9 cellular contexts compared by ENCODE assay signal in the genomic region with DNA sequence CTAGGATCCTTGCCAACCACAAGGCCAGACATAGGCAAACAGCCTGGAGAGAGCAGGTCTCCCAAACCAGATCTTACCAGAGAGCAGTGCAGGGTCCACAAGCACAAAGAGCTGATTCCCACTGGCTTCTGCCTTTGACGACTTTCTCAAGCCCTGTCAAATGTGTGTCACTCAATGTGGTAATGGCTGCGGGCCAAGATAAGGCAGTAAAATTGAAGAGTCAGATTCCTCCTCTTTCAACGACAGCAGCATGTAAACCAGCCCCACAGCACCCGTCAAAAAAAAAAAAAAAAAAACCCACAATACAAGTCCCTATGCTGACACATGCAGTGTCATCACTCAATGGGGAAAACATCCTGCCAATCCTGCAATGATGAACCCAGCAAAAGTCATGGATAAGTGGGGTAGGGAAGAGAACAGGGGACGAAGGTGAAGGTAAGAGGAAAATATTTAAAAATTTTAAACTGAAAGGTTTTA. TPM values are rescaled to one million over a fixed set of nuclear protein-coding genes. Genes with fewer than 3 reads are reported as not detected.
DNase-seq lines count a peak whose midpoint lies in the region; ATAC-seq and FAIRE-seq lines count a peak whose summit lies in the region.
"Had no signal": no experiment of that assay in that cellular context is flagged by ENCODE, and none has a peak within 500 bp of the region (broad histone marks: within the 10 kb centered on the region; RNA-seq: fewer than 3 reads in every experiment).

A gene with protein sequence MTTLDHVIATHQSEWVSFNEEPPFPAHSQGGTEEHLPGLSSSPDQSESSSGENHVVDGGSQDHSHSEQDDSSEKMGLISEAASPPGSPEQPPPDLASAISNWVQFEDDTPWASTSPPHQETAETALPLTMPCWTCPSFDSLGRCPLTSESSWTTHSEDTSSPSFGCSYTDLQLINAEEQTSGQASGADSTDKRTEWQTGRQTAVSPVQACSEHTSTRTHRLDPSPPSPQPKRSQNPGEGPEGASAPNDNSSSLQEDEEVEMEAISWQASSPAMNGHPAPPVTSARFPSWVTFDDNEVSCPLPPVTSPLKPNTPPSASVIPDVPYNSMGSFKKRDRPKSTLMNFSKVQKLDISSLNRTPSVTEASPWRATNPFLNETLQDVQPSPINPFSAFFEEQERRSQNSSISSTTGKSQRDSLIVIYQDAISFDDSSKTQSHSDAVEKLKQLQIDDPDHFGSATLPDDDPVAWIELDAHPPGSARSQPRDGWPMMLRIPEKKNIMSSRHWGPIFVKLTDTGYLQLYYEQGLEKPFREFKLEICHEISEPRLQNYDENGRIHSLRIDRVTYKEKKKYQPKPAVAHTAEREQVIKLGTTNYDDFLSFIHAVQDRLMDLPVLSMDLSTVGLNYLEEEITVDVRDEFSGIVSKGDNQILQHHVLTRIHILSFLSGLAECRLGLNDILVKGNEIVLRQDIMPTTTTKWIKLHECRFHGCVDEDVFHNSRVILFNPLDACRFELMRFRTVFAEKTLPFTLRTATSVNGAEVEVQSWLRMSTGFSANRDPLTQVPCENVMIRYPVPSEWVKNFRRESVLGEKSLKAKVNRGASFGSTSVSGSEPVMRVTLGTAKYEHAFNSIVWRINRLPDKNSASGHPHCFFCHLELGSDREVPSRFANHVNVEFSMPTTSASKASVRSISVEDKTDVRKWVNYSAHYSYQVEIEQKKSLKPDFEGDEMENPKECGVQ (minus strand): TSS at position 123 of the 477 bp plus-strand sequence. CDS start 1,942 bp downstream, outside the sequence.

- DNase-seq in activated naive CD4-positive, alpha-beta T cell treated with anti-CD3 and anti-CD28 coated beads, Interleukin-2, amount 50 U/mL, for 72 hours (ENCODE audit: low spot score in 2 of 2) = peak in 1 of 2 donors; percentile 10
- no peak for DNase-seq in activated naive CD4-positive, alpha-beta T cell treated with Interleukin-2 at 50 U/mL for 16 hours
- DNase-seq in NCI-H748 treated with DMSO at 0.1 percent for 48 hours (lab: John Stamatoyannopoulos, UW) = peak; percentile 26
- DNase-seq in naive thymus-derived CD4-positive, alpha-beta T cell = no peak
- no peak for DNase-seq in stimulated activated naive CD4-positive, alpha-beta T cell (lab: John Stamatoyannopoulos, UW)
- DNase-seq in SK-N-DZ (ENCODE audit: low spot score) = no peak
- no peak for DNase-seq in GM19239 (ENCODE audit: insufficient read length, low spot score)

- H3K4me1 ChIP-seq in naive thymus-derived CD4-positive, alpha-beta T cell (ENCODE audit: control insufficient read depth in 2 of 2, insufficient read depth in 2 of 2, low read length in 2 of 2) = no peaks in the 10 kb centered on the region

- H3K27ac ChIP-seq in naive thymus-derived CD4-positive, alpha-beta T cell (ENCODE audit: low read depth, low read length) = no peak within 1 kb of the TSS

- CTCF ChIA-PET in naive thymus-derived CD4-positive, alpha-beta T cell (lab: Charles Lee) = no interaction called here

- H3K9me3 ChIP-seq in naive thymus-derived CD4-positive, alpha-beta T cell (ENCODE audit: control insufficient read depth in 2 of 3, low read length in 3 of 3) = no peaks in the 10 kb centered on the region

- ATAC-seq in activated naive CD4-positive, alpha-beta T cell treated with anti-CD3 and anti-CD28 coated beads, Interleukin-2, amount 50 U/mL, for 72 hours = peak; percentile 55 to 65
- peak; percentile 72 for ATAC-seq in naive thymus-derived CD4-positive, alpha-beta T cell

- no peaks in the 10 kb centered on the region for H3K36me3 Mint-ChIP-seq in activated naive CD4-positive, alpha-beta T cell treated with anti-CD3 and anti-CD28 coated beads, Interleukin-2, amount 50 U/mL, for 72 hours
- peaks cover 27% of the 10 kb centered on the region for H3K36me3 Mint-ChIP-seq in dendritic cell treated with granulocyte-macrophage colony-stimulating factor and Interleukin-4, amounts not matched to agents 40 ng/mL and 50 ng/mL, for 4 days (ENCODE audit: low read depth)
- H3K36me3 Mint-ChIP-seq in naive thymus-derived CD4-positive, alpha-beta T cell = no peaks in the 10 kb centered on the region

- intact Hi-C loops in dendritic cell treated with granulocyte-macrophage colony-stimulating factor and Interleukin-4, amounts not matched to agents 40 ng/mL and 50 ng/mL, for 4 days (cut with micrococcal nuclease) = loop anchor here (2.0 to 5.0 kb wide), 2 partner anchors 23 to 37 kb away; no protein-coding TSS in a partner anchor
- intact Hi-C loops in naive thymus-derived CD4-positive, alpha-beta T cell (cut with micrococcal nuclease) = no loop called here

- H3K27me3 ChIP-seq in naive thymus-derived CD4-positive, alpha-beta T cell (ENCODE audit: control insufficient read depth in 2 of 2, insufficient read depth in 2 of 2, low read length in 2 of 2) = no peaks in the 10 kb centered on the region

- FAIRE-seq in GM19239 (lab: Jason Lieb, UNC) = no peak

- H3K4me3 ChIP-seq in naive thymus-derived CD4-positive, alpha-beta T cell (ENCODE audit: low read length) = no peak within 1 kb of the TSS

- no peaks in the 10 kb centered on the region for H3K36me3 ChIP-seq in naive thymus-derived CD4-positive, alpha-beta T cell (ENCODE audit: control insufficient read depth in 2 of 3, insufficient read depth in 3 of 3, low read length in 3 of 3)

- H3K4me3 Mint-ChIP-seq in dendritic cell treated with granulocyte-macrophage colony-stimulating factor and Interleukin-4, amounts not matched to agents 40 ng/mL and 50 ng/mL, for 4 days = peak within 1 kb of the TSS; percentile 37
- H3K4me3 Mint-ChIP-seq in naive thymus-derived CD4-positive, alpha-beta T cell = peak within 1 kb of the TSS in 1 of 10 donors; percentile 15
- H3K4me3 Mint-ChIP-seq: nephron had no signal

- no peak within 1 kb of the TSS for H3K27ac Mint-ChIP-seq in activated naive CD4-positive, alpha-beta T cell treated with anti-CD3 and anti-CD28 coated beads, Interleukin-2, amount 50 U/mL, for 72 hours
- peak within 1 kb of the TSS; percentile 88 for H3K27ac Mint-ChIP-seq in dendritic cell treated with granulocyte-macrophage colony-stimulating factor and Interleukin-4, amounts not matched to agents 40 ng/mL and 50 ng/mL, for 4 days
- peak within 1 kb of the TSS in 1 of 9 donors; percentile 44 for H3K27ac Mint-ChIP-seq in naive thymus-derived CD4-positive, alpha-beta T cell

- POLR2A ChIA-PET in naive thymus-derived CD4-positive, alpha-beta T cell (lab: Charles Lee) = no interaction called here

- peaks cover 49% of the 10 kb centered on the region for H3K4me1 Mint-ChIP-seq in dendritic cell treated with granulocyte-macrophage colony-stimulating factor and Interleukin-4, amounts not matched to agents 40 ng/mL and 50 ng/mL, for 4 days (ENCODE audit: low read depth)
- H3K4me1 Mint-ChIP-seq in naive thymus-derived CD4-positive, alpha-beta T cell = peaks cover 0 to 29% (median 0%) of the 10 kb centered on the region in 7 donors
- H3K4me1 Mint-ChIP-seq: nephron had no signal

- peaks cover 57% of the 10 kb centered on the region for H3K27me3 Mint-ChIP-seq in dendritic cell treated with granulocyte-macrophage colony-stimulating factor and Interleukin-4, amounts not matched to agents 40 ng/mL and 50 ng/mL, for 4 days
- peaks cover 6 to 25% (median 14%) of the 10 kb centered on the region in 5 donors for H3K27me3 Mint-ChIP-seq in naive thymus-derived CD4-positive, alpha-beta T cell

- peaks cover 0 to 5% of the 10 kb centered on the region in 2 donors for H3K9me3 Mint-ChIP-seq in activated naive CD4-positive, alpha-beta T cell treated with anti-CD3 and anti-CD28 coated beads, Interleukin-2, amount 50 U/mL, for 72 hours
- no peaks in the 10 kb centered on the region for H3K9me3 Mint-ChIP-seq in dendritic cell treated with granulocyte-macrophage colony-stimulating factor and Interleukin-4, amounts not matched to agents 40 ng/mL and 50 ng/mL, for 4 days
- peaks cover 0 to 5% (median 3%) of the 10 kb centered on the region in 11 donors for H3K9me3 Mint-ChIP-seq in naive thymus-derived CD4-positive, alpha-beta T cell

RNA-seq across cellular contexts. Expression of the gene that starts here (rescaled TPM):
- total RNA-seq in activated naive CD4-positive, alpha-beta T cell treated with anti-CD3 and anti-CD28 coated beads, Interleukin-2, amount 50 U/mL, for 72 hours = under 1 TPM; 0.45 to 0.48 TPM
- 1 to 10 TPM in 1 of 5 experiments, under 1 TPM in 2, not detected in 2; 0.19 to 3.4 (median 0.65) TPM for total RNA-seq in naive thymus-derived CD4-positive, alpha-beta T cell
- not detected for polyA plus RNA-seq in naive thymus-derived CD4-positive, alpha-beta T cell
- polyA plus RNA-seq in SK-N-DZ (2014; cell fraction: cytosol; rRNA removed) = 11.4 and 14.4 TPM in 2 replicates
- polyA plus RNA-seq in SK-N-DZ (2014; cell fraction: nucleus; rRNA removed) = 7.1 and 10.5 TPM in 2 replicates

Comparison
In these comparisons a context has a peak if more than half of its experiments do, and no peak if none do; other contexts are left out.
1. Peak in ATAC-seq in activated naive CD4-positive, alpha-beta T cell treated with anti-CD3 and anti-CD28 coated beads, Interleukin-2, amount 50 U/mL, for 72 hours; RNA of the gene not detected or under 1 TPM.